27 cellular contexts compared by ENCODE assay signal in the genomic region with DNA sequence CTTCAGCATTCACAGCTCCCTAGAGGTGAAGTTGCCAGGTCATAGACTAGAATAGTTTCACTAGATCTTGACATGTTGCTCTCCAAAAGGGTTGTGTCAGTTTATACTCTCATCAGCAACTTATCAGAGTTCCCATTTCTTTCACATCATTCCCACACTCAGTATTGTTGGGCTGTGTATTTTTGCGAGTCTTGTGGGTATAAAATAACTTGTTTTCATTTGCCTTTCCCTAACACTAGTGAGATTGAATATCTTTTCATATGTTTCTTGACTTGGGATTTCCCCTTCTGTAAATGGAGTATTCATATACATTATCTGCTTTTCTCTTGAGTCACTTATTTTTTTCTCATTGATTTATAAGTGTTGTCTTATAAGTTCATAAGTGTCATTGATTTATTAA. TPM values are rescaled to one million over a fixed set of nuclear protein-coding genes. Genes with fewer than 3 reads are reported as not detected.
DNase-seq lines count a peak whose midpoint lies in the region; ATAC-seq and TF ChIP-seq lines count a peak whose summit lies in the region.
"Had no signal": no experiment of that assay in that cellular context is flagged by ENCODE, and none has a peak within 500 bp of the region (broad histone marks: within the 10 kb centered on the region; RNA-seq: fewer than 3 reads in every experiment).

No MANE protein-coding gene starts in this region.

- no peaks in the 10 kb centered on the region for H3K36me3 ChIP-seq in smooth muscle cell (ENCODE audit: low read depth)
- H3K36me3 ChIP-seq: breast epithelium had no signal

- CTCF ChIA-PET in activated CD4-positive, alpha-beta T cell treated with anti-CD3 and anti-CD28 coated beads for 36 hours (lab: Charles Lee), result interaction anchor here (0.9 kb wide), 1 partner anchor 12 kb away, joined by 3 read pairs; no protein-coding TSS in a partner anchor
- CTCF ChIA-PET in CD4-positive, alpha-beta T cell (lab: Charles Lee), result interaction anchor here (1.1 kb wide), 1 partner anchor 26 kb away, joined by 5 read pairs; no protein-coding TSS in a partner anchor
- CTCF ChIA-PET in activated B cell treated with CpG ODN at 0.5 μM for 24 hours (lab: Charles Lee), result no interaction called here

- no peak overlapping the region for H2AFZ ChIP-seq in smooth muscle cell (ENCODE audit: low read depth)

- ATAC-seq in activated CD4-positive, alpha-beta T cell treated with anti-CD3 and anti-CD28 coated beads for 36 hours, result peak; percentile 8
- ATAC-seq in CD4-positive, alpha-beta T cell (ENCODE audit: poor library complexity), result no peak
- ATAC-seq in activated B cell treated with CpG ODN at 0.5 μM for 24 hours (ENCODE audit: low read depth) (no peak), HG03354 (IDR thresholded peaks at IDR 0.05; ENCODE audit: poor library complexity, severe bottlenecking, unreplicated experiment) (no peak)
- no peak for ATAC-seq in effector memory CD8-positive, alpha-beta T cell (replicated peaks)
- ATAC-seq: HepG2; stimulated activated naive CD8-positive, alpha-beta T cell treated with anti-CD3 and anti-CD28 coated beads, Interleukin-15, Interleukin-2, amounts not matched to agents 100 U/mL and 50 U/mL, for 24 hours had no signal

- no peaks in the 10 kb centered on the region for H3K4me1 ChIP-seq in smooth muscle cell (ENCODE audit: low read depth)
- H3K4me1 ChIP-seq: breast epithelium had no signal

- intact Hi-C loops in activated CD4-positive, alpha-beta T cell treated with anti-CD3 and anti-CD28 coated beads for 36 hours (cut with DNase I, micrococcal nuclease), result no loop called here
- intact Hi-C loops in CD4-positive, alpha-beta T cell (cut with DNase I, micrococcal nuclease), result no loop called here
- intact Hi-C loops in activated B cell treated with CpG ODN at 0.5 μM for 24 hours (cut with micrococcal nuclease), result no loop called here

- H3K9me3 Mint-ChIP-seq in activated CD4-positive, alpha-beta T cell treated with anti-CD3 and anti-CD28 coated beads for 36 hours (ENCODE audit: low read depth), result no peaks in the 10 kb centered on the region
- H3K9me3 Mint-ChIP-seq in CD4-positive, alpha-beta T cell, result no peaks in the 10 kb centered on the region
- H3K9me3 Mint-ChIP-seq in activated B cell treated with CpG ODN at 0.5 μM for 24 hours (no peaks in the 10 kb centered on the region), type B pancreatic cell (no peaks in the 10 kb centered on the region)
- H3K9me3 Mint-ChIP-seq in effector memory CD8-positive, alpha-beta T cell, result no peaks in the 10 kb centered on the region

- H3K27me3 Mint-ChIP-seq in activated CD4-positive, alpha-beta T cell treated with anti-CD3 and anti-CD28 coated beads for 36 hours, result no peaks in the 10 kb centered on the region
- H3K27me3 Mint-ChIP-seq in CD4-positive, alpha-beta T cell, result no peaks in the 10 kb centered on the region
- H3K27me3 Mint-ChIP-seq in activated B cell treated with CpG ODN at 0.5 μM for 24 hours (no peaks in the 10 kb centered on the region), type B pancreatic cell (no peaks in the 10 kb centered on the region)
- no peaks in the 10 kb centered on the region for H3K27me3 Mint-ChIP-seq in effector memory CD8-positive, alpha-beta T cell

- H3K27ac ChIP-seq in CD4-positive, alpha-beta T cell (ENCODE audit: low read depth, low read length), result peak overlapping the region; percentile 62
- H3K27ac ChIP-seq in smooth muscle cell (ENCODE audit: low read depth), result no peak overlapping the region
- H3K27ac ChIP-seq: breast epithelium, HL-60 had no signal

- H3K79me2 ChIP-seq in smooth muscle cell (ENCODE audit: low read depth), result peaks cover 8% of the 10 kb centered on the region

- no peak overlapping the region for H3K4me2 ChIP-seq in smooth muscle cell

- H3K27me3 ChIP-seq in CD4-positive, alpha-beta T cell (ENCODE audit: control insufficient read depth, insufficient read depth, low read length), result no peaks in the 10 kb centered on the region
- H3K27me3 ChIP-seq in smooth muscle cell (ENCODE audit: low read depth), result no peaks in the 10 kb centered on the region
- H3K27me3 ChIP-seq: breast epithelium had no signal

- no peak for TF ChIP-seq CTCF in CD4-positive, alpha-beta T cell (IDR thresholded peaks at IDR 0.05)
- TF ChIP-seq CTCF in activated B cell treated with CpG ODN at 0.5 μM for 24 hours (IDR thresholded peaks at IDR 0.05), result no peak
- TF ChIP-seq CTCF in type B pancreatic cell (conservative IDR thresholded peaks at IDR 0.05), result no peak
- no peak for TF ChIP-seq CTCF in smooth muscle cell (IDR thresholded peaks at IDR 0.05; ENCODE audit: borderline replicate concordance, insufficient read depth, poor library complexity, severe bottlenecking)

- H3K36me3 Mint-ChIP-seq in activated CD4-positive, alpha-beta T cell treated with anti-CD3 and anti-CD28 coated beads for 36 hours (ENCODE audit: low read depth), result peaks cover 58% of the 10 kb centered on the region
- peaks cover 66% of the 10 kb centered on the region for H3K36me3 Mint-ChIP-seq in CD4-positive, alpha-beta T cell (ENCODE audit: low read depth)
- H3K36me3 Mint-ChIP-seq in activated B cell treated with CpG ODN at 0.5 μM for 24 hours (ENCODE audit: low read depth) (peaks cover 29% of the 10 kb centered on the region), type B pancreatic cell (peaks cover 34% of the 10 kb centered on the region)
- peaks cover 42% of the 10 kb centered on the region for H3K36me3 Mint-ChIP-seq in effector memory CD8-positive, alpha-beta T cell (ENCODE audit: insufficient read depth)

- no peak for DNase-seq in activated CD4-positive, alpha-beta T cell treated with anti-CD3 and anti-CD28 coated beads for 36 hours
- no peak for DNase-seq in activated CD4-positive, alpha-beta T cell treated with anti-CD3 and anti-CD28 coated beads for 4 hours
- DNase-seq in CD4-positive, alpha-beta T cell, result no peak
- DNase-seq in activated B cell treated with CpG ODN at 0.5 μM for 24 hours (no peak), type B pancreatic cell (ENCODE audit: extremely low spot score, unreplicated experiment) (no peak), smooth muscle cell (lab: John Stamatoyannopoulos, UW; ENCODE audit: unreplicated experiment) (no peak)
- no peak for DNase-seq in effector memory CD8-positive, alpha-beta T cell
- DNase-seq: AML-193; cortex of kidney; H7; kidney; NCI-H1048; NCI-H187; NCI-H2227 treated with DMSO at 0.1 percent for 48 hours; NCI-H774; occipital lobe; Right ventricle myocardium superior; stimulated activated CD4-positive, alpha-beta T cell treated with anti-CD3 and anti-CD28 coated beads, Interleukin-2, amount 100 ng/mL, for 24 hours; stimulated activated naive CD8-positive, alpha-beta T cell treated with anti-CD3 and anti-CD28 coated beads, Interleukin-15, Interleukin-2, amounts not matched to agents 100 U/mL and 50 U/mL, for 24 hours; trophoblast cell had no signal

- H3K9ac ChIP-seq in smooth muscle cell (ENCODE audit: low read depth), result no peak overlapping the region

- POLR2A ChIA-PET in activated CD4-positive, alpha-beta T cell treated with anti-CD3 and anti-CD28 coated beads for 36 hours (lab: Charles Lee), result no interaction called here
- POLR2A ChIA-PET in CD4-positive, alpha-beta T cell (lab: Charles Lee), result interaction anchor here (1.5 to 4.0 kb wide), 7 partner anchors 9 to 63 kb away, joined by 3 to 62 read pairs (median 41); partner anchors contain the start of gene GPR183
- POLR2A ChIA-PET in activated B cell treated with CpG ODN at 0.5 μM for 24 hours (lab: Charles Lee), result interaction anchor here (1.5 to 1.6 kb wide), 3 partner anchors 13 to 91 kb away, joined by 3 to 4 read pairs (median 3); no protein-coding TSS in a partner anchor

- H3K27ac Mint-ChIP-seq in activated CD4-positive, alpha-beta T cell treated with anti-CD3 and anti-CD28 coated beads for 36 hours, result peak overlapping the region; percentile 64
- H3K27ac Mint-ChIP-seq in CD4-positive, alpha-beta T cell, result peak overlapping the region; percentile 97
- H3K27ac Mint-ChIP-seq in activated B cell treated with CpG ODN at 0.5 μM for 24 hours, result peak overlapping the region; percentile 77
- H3K27ac Mint-ChIP-seq in effector memory CD8-positive, alpha-beta T cell, result peak overlapping the region; percentile 99 to 100
- H3K27ac Mint-ChIP-seq in type B pancreatic cell, result no peak overlapping the region

- H4K20me1 ChIP-seq in smooth muscle cell (ENCODE audit: low read depth), result no peaks in the 10 kb centered on the region

- H3K4me1 Mint-ChIP-seq in activated CD4-positive, alpha-beta T cell treated with anti-CD3 and anti-CD28 coated beads for 36 hours, result peaks cover 93% of the 10 kb centered on the region
- H3K4me1 Mint-ChIP-seq in CD4-positive, alpha-beta T cell (ENCODE audit: low read depth), result peaks cover 96% of the 10 kb centered on the region
- H3K4me1 Mint-ChIP-seq in activated B cell treated with CpG ODN at 0.5 μM for 24 hours (peaks cover 92% of the 10 kb centered on the region), type B pancreatic cell (ENCODE audit: unreplicated experiment) (peaks cover 10% of the 10 kb centered on the region)
- H3K4me1 Mint-ChIP-seq in effector memory CD8-positive, alpha-beta T cell (ENCODE audit: low read depth in 2 of 2), result peaks cover 63 to 78% of the 10 kb centered on the region in 2 donors

- WGBS in smooth muscle cell (ENCODE audit: low lambda C conversion rate), result 85% methylated on average over 1 of the region's 1 CpG

- no peak overlapping the region for H3K4me3 Mint-ChIP-seq in activated CD4-positive, alpha-beta T cell treated with anti-CD3 and anti-CD28 coated beads for 36 hours
- H3K4me3 Mint-ChIP-seq in CD4-positive, alpha-beta T cell, result peak overlapping the region; percentile 23
- H3K4me3 Mint-ChIP-seq in activated B cell treated with CpG ODN at 0.5 μM for 24 hours, result no peak overlapping the region
- H3K4me3 Mint-ChIP-seq in effector memory CD8-positive, alpha-beta T cell, result peak overlapping the region in 1 of 2 donors; percentile 51
- no peak overlapping the region for H3K4me3 Mint-ChIP-seq in type B pancreatic cell

- H3F3A ChIP-seq in smooth muscle cell (ENCODE audit: low read depth), result peaks cover 5% of the 10 kb centered on the region

- no peak overlapping the region for H3K4me3 ChIP-seq in smooth muscle cell
- H3K4me3 ChIP-seq: breast epithelium had no signal

- no peaks in the 10 kb centered on the region for H3K9me3 ChIP-seq in CD4-positive, alpha-beta T cell (ENCODE audit: control insufficient read depth, low read length)
- H3K9me3 ChIP-seq in smooth muscle cell (replicated peaks; ENCODE audit: low read depth), result no peaks in the 10 kb centered on the region
- H3K9me3 ChIP-seq: breast epithelium had no signal

RNA-seq across cellular contexts. Expression of gene GPR183, which starts 55.2 kb away (rescaled TPM):
- total RNA-seq in activated CD4-positive, alpha-beta T cell treated with anti-CD3 and anti-CD28 coated beads for 36 hours, result 10 to 100 TPM; 50.3 to 51.9 TPM
- total RNA-seq in CD4-positive, alpha-beta T cell, result 100 to 1,000 TPM; 330 to 337 TPM
- 84.5 and 86.4 TPM in 2 replicates for total RNA-seq in activated B cell treated with CpG ODN at 0.5 μM for 24 hours
- total RNA-seq in type B pancreatic cell (ENCODE audit: low replicate concordance), result not detected in 2 replicates
- total RNA-seq in smooth muscle cell, result 33.0 and 46.4 TPM in 2 replicates
- polyA plus RNA-seq in smooth muscle cell, result 26.8 and 32.4 TPM in 2 replicates
- total RNA-seq: A172, fibroblast of lung, H7, HepG2, OCI-LY7 had no signal
- polyA plus RNA-seq: HepG2 had no signal

Comparison
In these comparisons a context has a peak if more than half of its experiments do, and no peak if none do; other contexts are left out.
1. RNA of gene GPR183, which starts 55.2 kb away (total RNA-seq): 330 to 337 TPM in CD4-positive, alpha-beta T cell, 84.5 to 86.4 TPM in activated B cell treated with CpG ODN at 0.5 μM for 24 hours, 50.3 to 51.9 TPM in activated CD4-positive, alpha-beta T cell treated with anti-CD3 and anti-CD28 coated beads for 36 hours and 33.0 to 46.4 TPM in smooth muscle cell; not detected in type B pancreatic cell; every median in the first group is over 10 times any median in the second.